19 cellular contexts compared by ENCODE assay signal in genomic region chr6:166487148-166487547, GRCh38.
DNase-seq lines count a peak whose midpoint lies in the region; ATAC-seq and TF ChIP-seq lines count a peak whose summit lies in the region.
"Had no signal": no experiment of that assay in that cellular context is flagged by ENCODE, and none has a peak within 500 bp of the region (broad histone marks: within the 10 kb centered on the region; RNA-seq: fewer than 3 reads in every experiment).

No MANE protein-coding gene starts in this region.

- H3K4me3 Mint-ChIP-seq in activated naive CD4-positive, alpha-beta T cell treated with anti-CD3 and anti-CD28 coated beads for 36 hours = no peak overlapping the region
- H3K4me3 Mint-ChIP-seq in T-helper 17 cell = peak overlapping the region; percentile 84
- peak overlapping the region; percentile 70 for H3K4me3 Mint-ChIP-seq in effector memory CD8-positive, alpha-beta T cell

- H3K36me3 ChIP-seq in spleen = peaks cover 0 to 78% (median 1%) of the 10 kb centered on the region in 6 donors
- peaks cover 10% of the 10 kb centered on the region in 2 donors for H3K36me3 ChIP-seq in thyroid gland

- H3K36me3 Mint-ChIP-seq in activated naive CD4-positive, alpha-beta T cell treated with anti-CD3 and anti-CD28 coated beads for 36 hours (ENCODE audit: low read depth) = peaks cover 14% of the 10 kb centered on the region
- H3K36me3 Mint-ChIP-seq in T-helper 17 cell (ENCODE audit: low read depth) = peaks cover 2% of the 10 kb centered on the region
- peaks cover 3% of the 10 kb centered on the region for H3K36me3 Mint-ChIP-seq in effector memory CD8-positive, alpha-beta T cell (ENCODE audit: insufficient read depth)

- no peak for DNase-seq in activated naive CD4-positive, alpha-beta T cell treated with anti-CD3 and anti-CD28 coated beads for 36 hours
- DNase-seq in activated naive CD4-positive, alpha-beta T cell treated with Interleukin-2 at 50 U/mL for 16 hours = no peak
- no peak for DNase-seq in T-helper 17 cell
- DNase-seq in effector memory CD8-positive, alpha-beta T cell = no peak
- DNase-seq in spleen = peak; percentile 77
- DNase-seq in stimulated activated naive CD4-positive, alpha-beta T cell (lab: John Stamatoyannopoulos, UW) = no peak
- DNase-seq in thyroid gland = no peak
- DNase-seq: dermis blood vessel endothelial cell; DMS 273 treated with DMSO at 0.1 percent for 48 hours; H7; MV-4-11; NCI-H2029 treated with DMSO at 0.1 percent for 48 hours; NCI-H748 treated with DMSO at 0.1 percent for 48 hours; pancreas; stimulated activated naive CD4-positive, alpha-beta T cell treated with Interleukin-2 at 50 U/mL for 16 hours; SW 1271 had no signal

- no peak for TF ChIP-seq CTCF in spleen (IDR thresholded peaks at IDR 0.05 in 8 of 11, conservative IDR thresholded peaks at IDR 0.05 in 3 of 11)
- no peak for TF ChIP-seq CTCF in thyroid gland (IDR thresholded peaks at IDR 0.05)

- no peaks in the 10 kb centered on the region for H3K9me3 Mint-ChIP-seq in activated naive CD4-positive, alpha-beta T cell treated with anti-CD3 and anti-CD28 coated beads for 36 hours
- no peaks in the 10 kb centered on the region for H3K9me3 Mint-ChIP-seq in effector memory CD8-positive, alpha-beta T cell

- H3K9me3 ChIP-seq in T-helper 17 cell (ENCODE audit: control insufficient read depth, low read length, poor library complexity, severe bottlenecking) (no peaks in the 10 kb centered on the region), spleen (no peaks in the 10 kb centered on the region), thyroid gland (no peaks in the 10 kb centered on the region)
- H3K9me3 ChIP-seq: esophagus muscularis mucosa, heart left ventricle, pancreas had no signal

- intact Hi-C loops in activated naive CD4-positive, alpha-beta T cell treated with anti-CD3 and anti-CD28 coated beads for 36 hours (cut with micrococcal nuclease) = loop anchor here (5.0 kb wide), 2 partner anchors 100 to 465 kb away; partner anchors contain the start of gene RAMACL
- intact Hi-C loops in spleen (cut with DNase I; ENCODE audit: low total_unique reads) (no loop called here), thyroid gland (cut with DNase I) (no loop called here)

- H3K4me1 Mint-ChIP-seq in activated naive CD4-positive, alpha-beta T cell treated with anti-CD3 and anti-CD28 coated beads for 36 hours (ENCODE audit: low read depth) = peaks cover 20% of the 10 kb centered on the region
- peaks cover 10% of the 10 kb centered on the region for H3K4me1 Mint-ChIP-seq in T-helper 17 cell
- H3K4me1 Mint-ChIP-seq in effector memory CD8-positive, alpha-beta T cell (ENCODE audit: low read depth in 2 of 2) = peaks cover 20 to 30% of the 10 kb centered on the region in 2 donors

- H3K27me3 ChIP-seq in spleen (replicated peaks in 1 of 7) = no peaks in the 10 kb centered on the region
- no peaks in the 10 kb centered on the region for H3K27me3 ChIP-seq in thyroid gland
- H3K27me3 ChIP-seq: esophagus muscularis mucosa, heart left ventricle, pancreas had no signal

- no peak for TF ChIP-seq POLR2A in spleen (IDR thresholded peaks at IDR 0.05)
- TF ChIP-seq POLR2A in thyroid gland (IDR thresholded peaks at IDR 0.05) = no peak

- peak overlapping the region; percentile 97 for H3K27ac Mint-ChIP-seq in activated naive CD4-positive, alpha-beta T cell treated with anti-CD3 and anti-CD28 coated beads for 36 hours
- peak overlapping the region; percentile 92 for H3K27ac Mint-ChIP-seq in T-helper 17 cell
- peak overlapping the region; percentile 91 to 97 for H3K27ac Mint-ChIP-seq in effector memory CD8-positive, alpha-beta T cell

- H3K4me3 ChIP-seq in spleen (no peak overlapping the region), thyroid gland (replicated peaks in 1 of 3) (no peak overlapping the region)
- H3K4me3 ChIP-seq: pancreas had no signal

- CTCF ChIA-PET in activated naive CD4-positive, alpha-beta T cell treated with anti-CD3 and anti-CD28 coated beads for 36 hours (lab: Charles Lee) = no interaction called here

- WGBS in spleen, 5 donors = 94 to 97% (median 96%) methylated on average over 11 of the region's 11 CpGs
- 90 to 99% methylated on average over 10 to 11 of the region's 11 CpGs for WGBS in thyroid gland, 2 donors

- no peaks in the 10 kb centered on the region for H3K27me3 Mint-ChIP-seq in activated naive CD4-positive, alpha-beta T cell treated with anti-CD3 and anti-CD28 coated beads for 36 hours (ENCODE audit: low read depth)
- H3K27me3 Mint-ChIP-seq in T-helper 17 cell = no peaks in the 10 kb centered on the region
- H3K27me3 Mint-ChIP-seq in effector memory CD8-positive, alpha-beta T cell = no peaks in the 10 kb centered on the region

- peak overlapping the region; percentile 65 to 85 (median 82) for H3K27ac ChIP-seq in spleen
- no peak overlapping the region for H3K27ac ChIP-seq in thyroid gland
- H3K27ac ChIP-seq: esophagus muscularis mucosa, pancreas had no signal

- ATAC-seq in T-helper 17 cell (no peak), GM19324 (IDR thresholded peaks at IDR 0.05; ENCODE audit: low FRiP score, unreplicated experiment) (no peak)
- no peak for ATAC-seq in effector memory CD8-positive, alpha-beta T cell (replicated peaks)
- ATAC-seq: pancreas had no signal

- H3K4me1 ChIP-seq in spleen = peaks cover 3 to 29% (median 20%) of the 10 kb centered on the region in 6 donors
- peaks cover 0 to 5% of the 10 kb centered on the region in 2 donors for H3K4me1 ChIP-seq in thyroid gland
- H3K4me1 ChIP-seq: pancreas had no signal

Comparison
In these comparisons a context has a peak if more than half of its experiments do, and no peak if none do; other contexts are left out.
1. H3K27ac ChIP-seq: peak in spleen (8 of 8); none in thyroid gland (0 of 3).
2. Peak in every context shown above with its lines, with median percentiles within 50 percentile points of each other: H3K27ac Mint-ChIP-seq.